8 cellular contexts compared by ENCODE assay signal in the genomic region with DNA sequence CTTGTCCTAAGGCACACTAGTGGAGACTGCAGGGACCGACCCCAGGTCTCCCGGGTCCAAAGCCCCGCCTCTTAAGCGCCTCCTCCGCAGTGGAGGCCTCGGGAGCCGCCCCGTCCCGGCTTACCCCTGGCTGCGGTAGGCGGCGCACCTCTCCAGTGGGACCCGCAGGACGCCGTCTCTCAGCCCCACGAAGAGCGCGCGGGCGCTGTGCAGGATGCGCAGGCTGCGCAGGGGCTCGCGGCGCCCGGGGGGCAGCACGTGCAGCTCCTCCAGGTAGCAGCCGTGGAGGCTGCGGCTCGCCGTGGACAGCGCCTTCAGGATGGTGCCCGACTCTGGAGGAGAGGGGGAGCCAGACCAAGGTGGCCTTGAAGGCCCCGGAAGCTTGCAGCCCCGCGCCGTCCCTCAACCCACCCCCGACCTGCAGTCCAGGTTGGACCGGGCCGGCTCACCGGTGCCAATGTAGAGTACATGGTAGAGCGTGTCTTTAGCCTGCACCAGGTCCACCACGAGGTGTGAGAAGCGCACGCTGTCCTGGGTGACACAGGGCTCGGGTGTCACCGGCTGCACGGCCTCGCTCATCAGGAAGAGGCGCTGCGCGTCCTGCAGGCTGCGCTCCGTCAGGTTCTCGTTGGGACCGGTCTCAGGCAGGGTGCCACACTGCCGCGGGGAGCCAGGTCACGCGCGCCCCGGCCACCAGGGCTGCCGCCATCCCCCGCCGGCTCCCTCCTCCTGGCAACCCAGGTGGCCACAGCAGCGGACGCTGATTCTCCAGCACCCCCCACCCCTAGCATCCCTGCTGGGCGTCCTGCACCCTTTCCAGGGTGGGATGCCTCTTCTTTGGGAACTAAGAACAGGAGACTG.
DNase-seq lines count a peak whose midpoint lies in the region; ATAC-seq and TF ChIP-seq lines count a peak whose summit lies in the region.

No MANE protein-coding gene starts in this region.

- TF ChIP-seq CTCF in body of pancreas (IDR thresholded peaks at IDR 0.05) (peak in 1 of 7 experiments; percentile 19), uterus (IDR thresholded peaks at IDR 0.05) (no peak)

- intact Hi-C loops in body of pancreas (cut with DNase I) (no loop called here), posterior vena cava (cut with DNase I) (no loop called here), uterus (cut with DNase I; ENCODE audit: low total_unique reads) (no loop called here)

- H3K9ac ChIP-seq in HUES48 (ENCODE audit: low read depth, low read length), result no peak overlapping the region

- DNase-seq in body of pancreas (peak in 1 of 4 donors; percentile 26), posterior vena cava (ENCODE audit: low spot score) (peak; percentile 81), OCI-M2 (lab: John Stamatoyannopoulos, UW; ENCODE audit: unreplicated experiment) (no peak), SW 1271 (lab: John Stamatoyannopoulos, UW) (no peak), uterus (no peak)

- H3K27me3 ChIP-seq in HUES48 (ENCODE audit: control insufficient read depth, insufficient read depth, low read length) (peaks cover 31% of the 10 kb centered on the region), body of pancreas (no peaks in the 10 kb centered on the region), uterus (no peaks in the 10 kb centered on the region)

- no peak overlapping the region for H3K27ac ChIP-seq in HUES48 (ENCODE audit: low read depth, low read length)
- H3K27ac ChIP-seq in body of pancreas, result no peak overlapping the region
- no peak overlapping the region for H3K27ac ChIP-seq in uterus

- H3K4me1 ChIP-seq in HUES48 (ENCODE audit: control insufficient read depth, insufficient read depth, low read length) (no peaks in the 10 kb centered on the region), body of pancreas (peaks cover 7% of the 10 kb centered on the region), uterus (no peaks in the 10 kb centered on the region)

- 12 to 18% methylated on average over 9 to 66 of the region's 68 CpGs for WGBS in body of pancreas, 2 donors

- H3K4me3 ChIP-seq in HUES48 (ENCODE audit: low read depth, low read length), result peak overlapping the region; percentile 68
- H3K4me3 ChIP-seq in body of pancreas, result no peak overlapping the region
- H3K4me3 ChIP-seq in uterus, result no peak overlapping the region

- no peaks in the 10 kb centered on the region for H3K36me3 ChIP-seq in HUES48 (ENCODE audit: control insufficient read depth, insufficient read depth, low read length)
- H3K36me3 ChIP-seq in body of pancreas (replicated peaks in 1 of 2; ENCODE audit: insufficient read depth in 1 of 2, low read depth in 2 of 2), result no peaks in the 10 kb centered on the region
- H3K36me3 ChIP-seq in uterus, result no peaks in the 10 kb centered on the region

- no peak for TF ChIP-seq POLR2A in body of pancreas (IDR thresholded peaks at IDR 0.05)
- TF ChIP-seq POLR2A in GM18505 (IDR thresholded peaks at IDR 0.05; ENCODE audit: borderline replicate concordance, extremely low read depth, insufficient read depth, insufficient read length), result no peak
- TF ChIP-seq POLR2A in uterus (IDR thresholded peaks at IDR 0.05), result no peak

- H3K9me3 ChIP-seq in HUES48 (ENCODE audit: control insufficient read depth, insufficient read depth, low read length) (no peaks in the 10 kb centered on the region), body of pancreas (no peaks in the 10 kb centered on the region), uterus (no peaks in the 10 kb centered on the region)

- ATAC-seq in GM18909 (IDR thresholded peaks at IDR 0.05; ENCODE audit: poor library complexity, unreplicated experiment), result peak; percentile 60
- ATAC-seq in body of pancreas, result peak; percentile 51
- no peak for ATAC-seq in GM18505 (IDR thresholded peaks at IDR 0.05; ENCODE audit: unreplicated experiment)
